ENCODE assay signal across 8 cellular contexts in the genomic region with DNA sequence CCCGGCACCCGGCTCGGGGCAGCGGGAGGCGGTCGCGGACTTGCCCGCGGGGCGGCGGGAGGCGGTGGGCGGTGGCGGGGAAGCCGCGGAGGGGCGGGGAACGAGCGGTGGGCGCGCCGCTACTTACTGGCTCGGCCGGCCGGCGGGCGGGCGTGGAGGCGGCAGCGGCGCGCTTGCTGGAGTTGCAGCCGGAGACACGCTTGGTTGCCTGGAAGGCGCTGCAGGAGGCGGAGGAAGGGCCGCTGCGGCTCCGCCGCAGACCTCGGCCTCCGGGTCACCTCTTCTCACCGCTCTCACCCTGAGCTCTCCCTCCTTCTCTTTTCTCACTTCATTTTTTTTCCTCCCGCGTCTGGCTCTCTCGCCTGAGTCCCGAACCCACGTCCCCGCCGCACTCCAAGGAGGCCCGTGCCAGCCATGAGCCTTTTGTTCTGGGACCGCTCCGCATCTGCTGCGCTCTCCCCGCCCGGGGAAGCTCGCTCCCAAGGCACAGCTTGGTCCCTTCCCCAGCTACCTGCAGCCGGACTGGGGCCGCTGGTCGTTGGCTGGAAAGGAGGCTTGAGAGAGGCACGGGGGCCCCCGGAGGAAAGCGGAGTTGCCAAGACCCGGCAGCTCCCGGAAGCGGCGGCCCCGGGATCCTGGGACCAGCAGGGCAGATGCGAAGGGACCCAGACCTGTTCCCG. TPM values are rescaled to one million over a fixed set of nuclear protein-coding genes. Genes with fewer than 3 reads are reported as not detected.
A peak's percentile ranks its signal among the peaks of the same experiment; 100 is the strongest.
DNase-seq lines count a peak whose midpoint lies in the region; ATAC-seq and TF ChIP-seq lines count a peak whose summit lies in the region.

No MANE protein-coding gene starts in this region.

- H3K4me1 ChIP-seq in RWPE2 (ENCODE audit: insufficient read depth, poor library complexity, severe bottlenecking), result no peaks in the 10 kb centered on the region
- H3K4me1 ChIP-seq in esophagus muscularis mucosa, result peaks cover 7 to 32% (median 24%) of the 10 kb centered on the region in 4 donors

- no peak for TF ChIP-seq EP300 in esophagus muscularis mucosa (IDR thresholded peaks at IDR 0.05)

- DNase-seq in DMS53 (lab: John Stamatoyannopoulos, UW) (peak; percentile 64), DMS53 treated with DMSO at 0.1 percent for 48 hours (lab: John Stamatoyannopoulos, UW; ENCODE audit: unreplicated experiment) (no peak), RWPE2 (ENCODE audit: low spot score) (no peak), esophagus muscularis mucosa (ENCODE audit: extremely low spot score) (no peak), retina (peak; percentile 86), mucosa of gallbladder (ENCODE audit: low spot score) (no peak)

- intact Hi-C loops in esophagus muscularis mucosa (cut with DNase I), result no loop called here

- H3K27me3 ChIP-seq in RWPE2 (ENCODE audit: insufficient read depth, poor library complexity, severe bottlenecking) (peaks cover 92% of the 10 kb centered on the region), esophagus muscularis mucosa (peaks cover 0 to 83% (median 23%) of the 10 kb centered on the region in 4 donors)

- H3K27ac ChIP-seq in RWPE2 (ENCODE audit: poor library complexity, severe bottlenecking), result no peak overlapping the region
- H3K27ac ChIP-seq in esophagus muscularis mucosa (replicated peaks in 1 of 4), result no peak overlapping the region

- ATAC-seq in GM19438 (IDR thresholded peaks at IDR 0.05; ENCODE audit: low read depth, unreplicated experiment) (peak; percentile 88), HG03354 (IDR thresholded peaks at IDR 0.05; ENCODE audit: poor library complexity, severe bottlenecking, unreplicated experiment) (peak; percentile 88), RWPE2 (ENCODE audit: low read depth) (peak; percentile 52; the same call in 2 of the 3 replicates)

- TF ChIP-seq CTCF in RWPE2 (IDR thresholded peaks at IDR 0.05; ENCODE audit: poor library complexity, severe bottlenecking), result no peak
- TF ChIP-seq CTCF in esophagus muscularis mucosa (IDR thresholded peaks at IDR 0.05), result no peak

- H3K36me3 ChIP-seq in RWPE2 (ENCODE audit: low read depth), result no peaks in the 10 kb centered on the region
- H3K36me3 ChIP-seq in esophagus muscularis mucosa, result no peaks in the 10 kb centered on the region

- no peak for TF ChIP-seq POLR2A in esophagus muscularis mucosa (IDR thresholded peaks at IDR 0.05; ENCODE audit: low read depth)

- H3K4me3 ChIP-seq in RWPE2 (ENCODE audit: severe bottlenecking), result peak overlapping the region; percentile 5
- H3K4me3 ChIP-seq in esophagus muscularis mucosa, result peak overlapping the region; percentile 28 to 46 (median 36)

- H3K9me3 ChIP-seq in RWPE2 (ENCODE audit: severe bottlenecking), result no peaks in the 10 kb centered on the region
- no peaks in the 10 kb centered on the region for H3K9me3 ChIP-seq in esophagus muscularis mucosa

- WGBS in esophagus muscularis mucosa, result 1% methylated on average over 23 of the region's 70 CpGs

RNA-seq across cellular contexts. Expression of gene KCNK10, which starts 0.6 kb away (rescaled TPM):
- total RNA-seq in esophagus muscularis mucosa (under 1 TPM in 1 of 4 donors, not detected in 3; 0.17 TPM), mucosa of gallbladder (0.60 TPM)

Comparison
In these comparisons a context has a peak if more than half of its experiments do, and no peak if none do; other contexts are left out.
1. DNase-seq: peak in DMS53 (single experiment) and retina (single experiment); none in DMS53 treated with DMSO at 0.1 percent for 48 hours (single experiment), RWPE2 (single experiment), esophagus muscularis mucosa (single experiment) and mucosa of gallbladder (single experiment).
2. Peak in every context shown above with its lines, with median percentiles within 50 percentile points of each other: ATAC-seq.